ENCODE assay signal across 8 cellular contexts in genomic region chr16:28823291-28823718, GRCh38. TPM values are rescaled to one million over a fixed set of nuclear protein-coding genes. Genes with fewer than 3 reads are reported as not detected.
A peak's percentile ranks its signal among the peaks of the same experiment; 100 is the strongest.
DNase-seq lines count a peak whose midpoint lies in the region; ATAC-seq and TF ChIP-seq lines count a peak whose summit lies in the region.

No MANE protein-coding gene starts in this region.

- DNase-seq in activated T-helper 2 cell treated with anti-CD3 and anti-CD28 coated beads, Interferon-gamma antibody, Interleukin-2, Interleukin-4, amounts not matched to agents 10 μg/mL and 5 μg/mL and 100 μg/mL, durations not matched to agents 14 hours and 24 hours and 36 hours (ENCODE audit: low spot score) = no peak
- DNase-seq in hepatocyte (ENCODE audit: low spot score) = no peak
- DNase-seq in stimulated activated effector memory CD8-positive, alpha-beta T cell treated with anti-CD3 and anti-CD28 coated beads, Interleukin-12 subunit alpha, Interleukin-12 subunit beta, amount 100 ng/mL, for 72 hours (ENCODE audit: low spot score in 2 of 2) = no peak
- no peak for DNase-seq in retina
- DNase-seq in GF-D8 (lab: John Stamatoyannopoulos, UW) = no peak
- no peak for DNase-seq in hippocampal formation (lab: John Stamatoyannopoulos, UW)

- H3K4me1 ChIP-seq in hepatocyte (ENCODE audit: insufficient read depth) = peaks cover 22% of the 10 kb centered on the region

- no peaks in the 10 kb centered on the region for H3K9me3 ChIP-seq in hepatocyte (ENCODE audit: low read depth)

- H3K27ac Mint-ChIP-seq in activated T-helper 2 cell treated with anti-CD3 and anti-CD28 coated beads, Interferon-gamma antibody, Interleukin-2, Interleukin-4, amounts not matched to agents 10 μg/mL and 5 μg/mL and 100 μg/mL, durations not matched to agents 14 hours and 24 hours and 36 hours = peak overlapping the region; percentile 86
- peak overlapping the region; percentile 98 for H3K27ac Mint-ChIP-seq in stimulated activated effector memory CD8-positive, alpha-beta T cell treated with anti-CD3 and anti-CD28 coated beads, Interleukin-12 subunit alpha, Interleukin-12 subunit beta, amount 100 ng/mL, for 72 hours

- WGBS in hepatocyte (ENCODE audit: low lambda C conversion rate, missing lambda C conversion rate) = 2% methylated on average over 10 of the region's 44 CpGs

- peaks cover 60% of the 10 kb centered on the region for H3K36me3 Mint-ChIP-seq in activated T-helper 2 cell treated with anti-CD3 and anti-CD28 coated beads, Interferon-gamma antibody, Interleukin-2, Interleukin-4, amounts not matched to agents 10 μg/mL and 5 μg/mL and 100 μg/mL, durations not matched to agents 14 hours and 24 hours and 36 hours (ENCODE audit: low read depth)
- peaks cover 79% of the 10 kb centered on the region for H3K36me3 Mint-ChIP-seq in stimulated activated effector memory CD8-positive, alpha-beta T cell treated with anti-CD3 and anti-CD28 coated beads, Interleukin-12 subunit alpha, Interleukin-12 subunit beta, amount 100 ng/mL, for 72 hours

- no peaks in the 10 kb centered on the region for H3K9me2 ChIP-seq in hepatocyte (replicated peaks; ENCODE audit: insufficient read depth)

- H3K4me1 Mint-ChIP-seq in activated T-helper 2 cell treated with anti-CD3 and anti-CD28 coated beads, Interferon-gamma antibody, Interleukin-2, Interleukin-4, amounts not matched to agents 10 μg/mL and 5 μg/mL and 100 μg/mL, durations not matched to agents 14 hours and 24 hours and 36 hours (ENCODE audit: low read depth) = peaks cover 31% of the 10 kb centered on the region
- H3K4me1 Mint-ChIP-seq in stimulated activated effector memory CD8-positive, alpha-beta T cell treated with anti-CD3 and anti-CD28 coated beads, Interleukin-12 subunit alpha, Interleukin-12 subunit beta, amount 100 ng/mL, for 72 hours = peaks cover 55% of the 10 kb centered on the region

- no peaks in the 10 kb centered on the region for H3K27me3 ChIP-seq in hepatocyte

- intact Hi-C loops in activated T-helper 2 cell treated with anti-CD3 and anti-CD28 coated beads, Interferon-gamma antibody, Interleukin-2, Interleukin-4, amounts not matched to agents 10 μg/mL and 5 μg/mL and 100 μg/mL, durations not matched to agents 14 hours and 24 hours and 36 hours (cut with micrococcal nuclease) = no loop called here

- peak overlapping the region; percentile 99 for H3K4me3 ChIP-seq in hepatocyte

- no peaks in the 10 kb centered on the region for H3K27me3 Mint-ChIP-seq in activated T-helper 2 cell treated with anti-CD3 and anti-CD28 coated beads, Interferon-gamma antibody, Interleukin-2, Interleukin-4, amounts not matched to agents 10 μg/mL and 5 μg/mL and 100 μg/mL, durations not matched to agents 14 hours and 24 hours and 36 hours (ENCODE audit: low read depth)

- peak overlapping the region; percentile 91 for H3K4me3 Mint-ChIP-seq in activated T-helper 2 cell treated with anti-CD3 and anti-CD28 coated beads, Interferon-gamma antibody, Interleukin-2, Interleukin-4, amounts not matched to agents 10 μg/mL and 5 μg/mL and 100 μg/mL, durations not matched to agents 14 hours and 24 hours and 36 hours (ENCODE audit: low read depth)
- peak overlapping the region; percentile 90 for H3K4me3 Mint-ChIP-seq in stimulated activated effector memory CD8-positive, alpha-beta T cell treated with anti-CD3 and anti-CD28 coated beads, Interleukin-12 subunit alpha, Interleukin-12 subunit beta, amount 100 ng/mL, for 72 hours

- peaks cover 28% of the 10 kb centered on the region for H4K20me1 ChIP-seq in hepatocyte (ENCODE audit: insufficient read depth, poor library complexity, severe bottlenecking)

- no peaks in the 10 kb centered on the region for H3K36me3 ChIP-seq in hepatocyte (replicated peaks; ENCODE audit: insufficient read depth, low read depth)

- H3K9me3 Mint-ChIP-seq in activated T-helper 2 cell treated with anti-CD3 and anti-CD28 coated beads, Interferon-gamma antibody, Interleukin-2, Interleukin-4, amounts not matched to agents 10 μg/mL and 5 μg/mL and 100 μg/mL, durations not matched to agents 14 hours and 24 hours and 36 hours = no peaks in the 10 kb centered on the region
- H3K9me3 Mint-ChIP-seq in stimulated activated effector memory CD8-positive, alpha-beta T cell treated with anti-CD3 and anti-CD28 coated beads, Interleukin-12 subunit alpha, Interleukin-12 subunit beta, amount 100 ng/mL, for 72 hours = no peaks in the 10 kb centered on the region

- TF ChIP-seq CTCF in hepatocyte (IDR thresholded peaks at IDR 0.05; ENCODE audit: poor library complexity) = no peak

- H3K27ac ChIP-seq in hepatocyte = peak overlapping the region; percentile 100

- peak; percentile 20 for ATAC-seq in GM18519 (IDR thresholded peaks at IDR 0.05; ENCODE audit: low FRiP score, unreplicated experiment)
- ATAC-seq in HG02973 (IDR thresholded peaks at IDR 0.05; ENCODE audit: unreplicated experiment) = peak; percentile 4
- peak; percentile 3 for ATAC-seq in stimulated activated effector memory CD8-positive, alpha-beta T cell treated with anti-CD3 and anti-CD28 coated beads, Interleukin-12 subunit alpha, Interleukin-12 subunit beta, amount 100 ng/mL, for 72 hours

- peak overlapping the region; percentile 85 for H3K4me2 ChIP-seq in hepatocyte

- H3K79me2 ChIP-seq in hepatocyte = peaks cover 59% of the 10 kb centered on the region

- peak overlapping the region; percentile 47 for H2AFZ ChIP-seq in hepatocyte

RNA-seq across cellular contexts. Expression of gene ATXN2L, which starts 0.5 kb away (rescaled TPM):
- total RNA-seq in activated T-helper 2 cell treated with anti-CD3 and anti-CD28 coated beads, Interferon-gamma antibody, Interleukin-2, Interleukin-4, amounts not matched to agents 10 μg/mL and 5 μg/mL and 100 μg/mL, durations not matched to agents 14 hours and 24 hours and 36 hours = 304 and 307 TPM in 2 replicates
- 29.3 and 50.4 TPM in 2 replicates for total RNA-seq in hepatocyte
- 124 and 128 TPM in 2 replicates for polyA plus RNA-seq in hepatocyte

RNA-seq across cellular contexts. Expression of gene TUFM, which starts 22.8 kb away (rescaled TPM):
- total RNA-seq in activated T-helper 2 cell treated with anti-CD3 and anti-CD28 coated beads, Interferon-gamma antibody, Interleukin-2, Interleukin-4, amounts not matched to agents 10 μg/mL and 5 μg/mL and 100 μg/mL, durations not matched to agents 14 hours and 24 hours and 36 hours = 202 and 217 TPM in 2 replicates
- total RNA-seq in hepatocyte = 106 and 107 TPM in 2 replicates
- 214 and 244 TPM in 2 replicates for polyA plus RNA-seq in hepatocyte

RNA-seq across cellular contexts. Expression of gene SH2B1, which starts 40.3 kb away (rescaled TPM):
- 46.0 and 57.5 TPM in 2 replicates for total RNA-seq in activated T-helper 2 cell treated with anti-CD3 and anti-CD28 coated beads, Interferon-gamma antibody, Interleukin-2, Interleukin-4, amounts not matched to agents 10 μg/mL and 5 μg/mL and 100 μg/mL, durations not matched to agents 14 hours and 24 hours and 36 hours
- 15.1 and 22.6 TPM in 2 replicates for total RNA-seq in hepatocyte
- 25.9 and 29.2 TPM in 2 replicates for polyA plus RNA-seq in hepatocyte

RNA-seq across cellular contexts. Expression of gene ATP2A1, which starts 55.0 kb away (rescaled TPM):
- 1.8 and 3.1 TPM in 2 replicates for total RNA-seq in activated T-helper 2 cell treated with anti-CD3 and anti-CD28 coated beads, Interferon-gamma antibody, Interleukin-2, Interleukin-4, amounts not matched to agents 10 μg/mL and 5 μg/mL and 100 μg/mL, durations not matched to agents 14 hours and 24 hours and 36 hours
- total RNA-seq in hepatocyte = 0.13 and 0.72 TPM in 2 replicates
- polyA plus RNA-seq in hepatocyte = 0.49 and 2.3 TPM in 2 replicates
